18 cellular contexts compared by ENCODE assay signal in genomic region chr9:69579749-69580581, GRCh38.
DNase-seq lines count a peak whose midpoint lies in the region; ATAC-seq and TF ChIP-seq lines count a peak whose summit lies in the region.
"Had no signal": no experiment of that assay in that cellular context is flagged by ENCODE, and none has a peak within 500 bp of the region (broad histone marks: within the 10 kb centered on the region; RNA-seq: fewer than 3 reads in every experiment).

No MANE protein-coding gene starts in this region.

- H3K79me2 ChIP-seq in KMS-11 (ENCODE audit: insufficient read depth, low read depth) = no peaks in the 10 kb centered on the region

- H3K9ac ChIP-seq in KMS-11 (no peak overlapping the region), duodenal mucosa (ENCODE audit: low read depth in 1 of 2, low read length in 2 of 2) (no peak overlapping the region)

- peak overlapping the region; percentile 52 for H3K4me2 ChIP-seq in KMS-11

- H2AFZ ChIP-seq in KMS-11 (ENCODE audit: low read depth) = peak overlapping the region; percentile 41; the same call in 1 of the 2 replicates

- TF ChIP-seq CTCF in KMS-11 (conservative IDR thresholded peaks at IDR 0.05; ENCODE audit: low read depth, low read length) = no peak
- TF ChIP-seq CTCF in mucosa of descending colon (IDR thresholded peaks at IDR 0.05) = no peak

- H4K20me1 ChIP-seq in KMS-11 (ENCODE audit: insufficient read depth) = no peaks in the 10 kb centered on the region

- H3K27me3 ChIP-seq in KMS-11 (ENCODE audit: insufficient read depth, low read depth) = no peaks in the 10 kb centered on the region
- H3K27me3 ChIP-seq in duodenal mucosa (ENCODE audit: control insufficient read depth in 1 of 2, insufficient read depth in 2 of 2, low read length in 2 of 2) = no peaks in the 10 kb centered on the region
- H3K27me3 ChIP-seq: MG63, SJSA1 had no signal

- peak overlapping the region; percentile 42 for H3K27ac ChIP-seq in KMS-11
- H3K27ac ChIP-seq in duodenal mucosa (ENCODE audit: low read depth, low read length) = no peak overlapping the region
- H3K27ac ChIP-seq: 22Rv1, SJSA1 had no signal

- intact Hi-C loops in mucosa of descending colon (cut with DNase I, micrococcal nuclease) = no loop called here

- ATAC-seq in mucosa of descending colon (peak; percentile 72), GM18519 (IDR thresholded peaks at IDR 0.05; ENCODE audit: low FRiP score, unreplicated experiment) (no peak)
- ATAC-seq: PC-3 had no signal

- peak; percentile 2 for DNase-seq in DMS 273 (lab: John Stamatoyannopoulos, UW; ENCODE audit: unreplicated experiment)
- no peak for DNase-seq in DMS 273 treated with DMSO at 0.1 percent for 48 hours (lab: John Stamatoyannopoulos, UW)
- no peak for DNase-seq in mucosa of descending colon
- no peak for DNase-seq in RPMI8226
- no peak for DNase-seq in NCI-H524 treated with DMSO at 0.1 percent for 48 hours (lab: John Stamatoyannopoulos, UW)
- DNase-seq: Calu3; CD4-positive, alpha-beta memory T cell; H9; Karpas-422; MG63; NCI-H1930; NCI-H524; PC-3 had no signal

- H3K36me3 ChIP-seq in KMS-11 (ENCODE audit: insufficient read depth) (no peaks in the 10 kb centered on the region), duodenal mucosa (ENCODE audit: control insufficient read depth in 1 of 2, insufficient read depth in 2 of 2, low read length in 2 of 2) (no peaks in the 10 kb centered on the region), mucosa of descending colon (ENCODE audit: low read depth) (no peaks in the 10 kb centered on the region)
- H3K36me3 ChIP-seq: MG63, SJSA1 had no signal

- no peak overlapping the region for H3K4me3 ChIP-seq in KMS-11 (IDR thresholded peaks at IDR 0.05; ENCODE audit: insufficient read depth, low read depth, low read length)
- peak overlapping the region; percentile 7 to 11 for H3K4me3 ChIP-seq in duodenal mucosa (ENCODE audit: low read depth in 1 of 2, low read length in 2 of 2)
- no peak overlapping the region for H3K4me3 ChIP-seq in mucosa of descending colon
- H3K4me3 ChIP-seq: MG63, SJSA1 had no signal

- H3K4me1 ChIP-seq in KMS-11 (ENCODE audit: low read depth, poor library complexity, severe bottlenecking) (peaks cover 69% of the 10 kb centered on the region), duodenal mucosa (ENCODE audit: control insufficient read depth in 1 of 2, insufficient read depth in 2 of 2, low read length in 2 of 2) (peaks cover 19 to 30% of the 10 kb centered on the region in 2 donors), mucosa of descending colon (ENCODE audit: low read depth) (no peaks in the 10 kb centered on the region)

- no peaks in the 10 kb centered on the region for H3K9me3 ChIP-seq in duodenal mucosa (ENCODE audit: control insufficient read depth in 1 of 2, low read length in 2 of 2)
- no peaks in the 10 kb centered on the region for H3K9me3 ChIP-seq in mucosa of descending colon
- H3K9me3 ChIP-seq: MG63, SJSA1 had no signal

Comparison
In these comparisons a context has a peak if more than half of its experiments do, and no peak if none do; other contexts are left out.
1. H3K4me3 ChIP-seq: peak in duodenal mucosa (2 of 2); none in KMS-11 (single experiment) and mucosa of descending colon (single experiment).